8 cellular contexts compared by ENCODE assay signal in the genomic region with DNA sequence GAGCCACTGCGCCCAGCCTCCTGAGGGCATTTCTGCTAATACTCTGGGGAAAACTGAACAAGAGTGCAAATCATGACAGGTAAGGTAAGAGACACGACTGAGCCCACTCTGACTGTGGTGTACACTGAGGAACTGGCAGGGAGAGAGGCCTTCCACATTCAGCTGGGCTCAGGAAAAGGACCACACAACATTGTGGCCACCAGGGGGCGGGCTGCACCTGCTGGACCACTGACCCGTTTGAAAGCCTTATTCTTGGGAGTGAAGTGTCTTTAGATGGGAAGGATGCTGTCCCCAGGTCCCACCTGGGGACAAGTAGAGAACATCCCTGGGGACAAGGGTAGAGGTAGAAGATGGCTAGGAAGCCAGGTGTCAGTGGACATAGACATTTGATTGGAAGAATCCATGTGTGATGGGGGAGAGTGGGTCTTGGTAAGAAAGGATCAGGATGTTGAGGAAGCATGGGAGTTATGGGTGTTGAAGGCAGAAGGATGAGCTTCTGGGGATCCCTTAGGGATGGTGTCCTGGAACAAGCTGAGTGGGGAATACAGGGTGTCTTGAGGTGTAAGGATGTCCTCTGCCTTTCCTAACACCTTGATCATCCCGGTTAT. TPM values are rescaled to one million over a fixed set of nuclear protein-coding genes. Genes with fewer than 3 reads are reported as not detected.
DNase-seq lines count a peak whose midpoint lies in the region; ATAC-seq and TF ChIP-seq lines count a peak whose summit lies in the region.

No MANE protein-coding gene starts in this region.

- H3K14ac ChIP-seq in neuronal stem cell (ENCODE audit: low read length) = no peak overlapping the region

- H2AFZ ChIP-seq in neuronal stem cell (ENCODE audit: low read length) = no peak overlapping the region

- H4K8ac ChIP-seq in neuronal stem cell (ENCODE audit: low read depth, low read length) = no peak overlapping the region

- H3K27ac ChIP-seq in Peyer's patch = no peak overlapping the region
- no peak overlapping the region for H3K27ac ChIP-seq in neuronal stem cell (replicated peaks; ENCODE audit: low read length)
- no peak overlapping the region for H3K27ac ChIP-seq in substantia nigra (ENCODE audit: low read depth, low read length, poor library complexity, severe bottlenecking)

- DNase-seq in GM03348 (ENCODE audit: low spot score) = peak; percentile 86
- peak; percentile 73 for DNase-seq in HK-2 (ENCODE audit: unreplicated experiment)
- DNase-seq in Peyer's patch = peak; percentile 67 to 94 (median 89)
- DNase-seq in activated T-helper 1 cell treated with anti-CD3 and anti-CD28 coated beads, Interleukin-2, amount 50 U/mL, for 16 hours (ENCODE audit: low read depth in 1 of 2, low spot score in 1 of 2) = peak; percentile 55 to 67
- DNase-seq in fibroblast of pulmonary artery (ENCODE audit: low read depth) = peak; percentile 80
- peak; percentile 71 for DNase-seq in neuronal stem cell (ENCODE audit: low spot score)
- DNase-seq in substantia nigra (lab: John Stamatoyannopoulos, UW) = peak in 47 of 49 donors; percentile 24 to 95 (median 73)

- H3K4me2 ChIP-seq in neuronal stem cell (ENCODE audit: insufficient read depth, low read length, poor library complexity, severe bottlenecking) = no peak overlapping the region

- H2BK15ac ChIP-seq in neuronal stem cell (ENCODE audit: low read length) = no peak overlapping the region

- no peak overlapping the region for H2BK5ac ChIP-seq in neuronal stem cell (ENCODE audit: low read length)

- ATAC-seq in GM21360 (IDR thresholded peaks at IDR 0.05; ENCODE audit: unreplicated experiment) = no peak

- no peaks in the 10 kb centered on the region for H3K27me3 ChIP-seq in Peyer's patch
- no peaks in the 10 kb centered on the region for H3K27me3 ChIP-seq in neuronal stem cell (ENCODE audit: control insufficient read depth in 3 of 3, insufficient read depth in 3 of 3, low read depth in 1 of 3, low read length in 3 of 3)

- H3K9ac ChIP-seq in neuronal stem cell (ENCODE audit: low read depth, low read length, poor library complexity) = no peak overlapping the region

- no peak overlapping the region for H2BK120ac ChIP-seq in neuronal stem cell (ENCODE audit: low read depth, low read length)

- TF ChIP-seq CTCF in Peyer's patch (IDR thresholded peaks at IDR 0.05) = peak; percentile 65 to 93 (median 88)
- peak; percentile 85 for TF ChIP-seq CTCF in fibroblast of pulmonary artery (IDR thresholded peaks at IDR 0.05; ENCODE audit: low read length, missing control alignments)

- H4K91ac ChIP-seq in neuronal stem cell (ENCODE audit: low read depth, low read length, poor library complexity) = no peak overlapping the region

- peaks cover 0 to 11% (median 4%) of the 10 kb centered on the region in 4 donors for H3K4me1 ChIP-seq in Peyer's patch
- H3K4me1 ChIP-seq in neuronal stem cell (ENCODE audit: control insufficient read depth in 2 of 2, insufficient read depth in 1 of 2, low read depth in 1 of 2, low read length in 2 of 2) = peaks cover 4 to 6% of the 10 kb centered on the region in 2 donors

- no peak overlapping the region for H3K18ac ChIP-seq in neuronal stem cell (ENCODE audit: low read length)

- H2BK12ac ChIP-seq in neuronal stem cell (ENCODE audit: low read length) = no peak overlapping the region

- H3K36me3 ChIP-seq in Peyer's patch (no peaks in the 10 kb centered on the region), neuronal stem cell (replicated peaks in 1 of 2; ENCODE audit: control insufficient read depth in 2 of 2, insufficient read depth in 2 of 2, low read length in 2 of 2) (no peaks in the 10 kb centered on the region)

- no peak overlapping the region for H2AK5ac ChIP-seq in neuronal stem cell (ENCODE audit: low read depth, low read length)

- no peak for TF ChIP-seq POLR2A in Peyer's patch (IDR thresholded peaks at IDR 0.05)

- WGBS in neuronal stem cell (ENCODE audit: extremely low coverage in 2 of 2, insufficient read length in 2 of 2, insufficient replicate concordance in 1 of 2), 2 donors = no CpG with 5 or more reads among the region's 5 CpGs

- H3K23ac ChIP-seq in neuronal stem cell (ENCODE audit: low read depth, low read length, poor library complexity) = no peak overlapping the region

- H3K4ac ChIP-seq in neuronal stem cell (ENCODE audit: low read length) = no peak overlapping the region

- H3K9me3 ChIP-seq in Peyer's patch (no peaks in the 10 kb centered on the region), neuronal stem cell (replicated peaks in 1 of 2; ENCODE audit: control insufficient read depth in 2 of 2, insufficient read depth in 1 of 2, low read depth in 1 of 2, low read length in 2 of 2) (peaks cover 3 to 4% of the 10 kb centered on the region in 2 donors)

- H3K79me1 ChIP-seq in neuronal stem cell (ENCODE audit: low read depth, low read length) = no peaks in the 10 kb centered on the region

- no peak overlapping the region for H3K4me3 ChIP-seq in Peyer's patch
- no peak overlapping the region for H3K4me3 ChIP-seq in fibroblast of pulmonary artery (replicated peaks; ENCODE audit: low read depth, low read length)
- peak overlapping the region in 1 of 2 donors; percentile 4 for H3K4me3 ChIP-seq in neuronal stem cell (ENCODE audit: low read length in 2 of 2)

RNA-seq across cellular contexts. Expression of a gene that starts 6.2 kb away (rescaled TPM):
- 10 to 100 TPM; 36.3 to 42.3 (median 38.4) TPM for total RNA-seq in Peyer's patch
- 34.6 TPM for polyA plus RNA-seq in neuronal stem cell (2013, experiment 1 of 2)
- 34.7 TPM for polyA plus RNA-seq in neuronal stem cell (2013, experiment 2 of 2)
